10 cellular contexts compared by ENCODE assay signal in genomic region chr5:102867999-102868662, GRCh38.
A peak's percentile ranks its signal among the peaks of the same experiment; 100 is the strongest.
DNase-seq lines count a peak whose midpoint lies in the region; ATAC-seq and TF ChIP-seq lines count a peak whose summit lies in the region.
"Had no signal": no experiment of that assay in that cellular context is flagged by ENCODE, and none has a peak within 500 bp of the region (broad histone marks: within the 10 kb centered on the region; RNA-seq: fewer than 3 reads in every experiment).

No MANE protein-coding gene starts in this region.

- POLR2A ChIA-PET in PC-3 (lab: Charles Lee; ENCODE audit: unreplicated experiment), result no interaction called here

- H3F3A ChIP-seq in PC-3 (ENCODE audit: low read length, unreplicated experiment), result no peaks in the 10 kb centered on the region

- DNase-seq in cardiac muscle cell (ENCODE audit: low read depth in 1 of 2, low spot score in 1 of 2), result peak in 1 of 2 donors; percentile 37
- no peak for DNase-seq in Right ventricle myocardium superior
- DNase-seq in PC-3, result no peak
- DNase-seq in right atrium auricular region (ENCODE audit: low spot score), result no peak
- DNase-seq in aorta, result no peak
- no peak for DNase-seq in hypothalamus (lab: John Stamatoyannopoulos, UW)
- DNase-seq: pancreas, PC-9 had no signal

- 86% methylated on average over 3 of the region's 3 CpGs for WGBS in urinary bladder
- WGBS in aorta, 2 donors, result 50 to 53% methylated on average over 3 of the region's 3 CpGs

- no peak for ATAC-seq in Right ventricle myocardium superior (ENCODE audit: poor library complexity)
- ATAC-seq in PC-3, result no peak
- ATAC-seq in aorta (ENCODE audit: low FRiP score), result no peak
- no peak for ATAC-seq in GM18498 (IDR thresholded peaks at IDR 0.05; ENCODE audit: unreplicated experiment)
- ATAC-seq: pancreas had no signal

- no peak overlapping the region for H3K9ac ChIP-seq in PC-3 (ENCODE audit: low read length)

- TF ChIP-seq CTCF in cardiac muscle cell (IDR thresholded peaks at IDR 0.05; ENCODE audit: low read depth, low read length) (no peak), PC-3 (conservative IDR thresholded peaks at IDR 0.05; ENCODE audit: low read depth, low read length) (no peak), right atrium auricular region (IDR thresholded peaks at IDR 0.05) (no peak)

- H3K27ac ChIP-seq in cardiac muscle cell (no peak overlapping the region), PC-3 (ENCODE audit: low read length) (no peak overlapping the region), right atrium auricular region (peak overlapping the region; percentile 94 to 97), urinary bladder (ENCODE audit: low read depth) (no peak overlapping the region), aorta (ENCODE audit: low read depth in 1 of 2, low read length in 2 of 2) (peak overlapping the region in 1 of 2 donors; percentile 36)
- H3K27ac ChIP-seq: pancreas, PC-9 had no signal

- intact Hi-C loops in Right ventricle myocardium superior (cut with DNase I) (loop anchor here (10.0 kb wide), 1 partner anchor 73 kb away; no protein-coding TSS in a partner anchor), PC-3 (cut with micrococcal nuclease) (loop anchor here (5.0 kb wide), 2 partner anchors 1349 to 1474 kb away; no protein-coding TSS in a partner anchor), aorta (cut with DNase I) (loop anchor here (5.0 to 10.0 kb wide), 6 partner anchors 44 to 167 kb away; partner anchors contain the start of gene PAM (in 1 of the 2))

- H3K4me2 ChIP-seq in PC-3 (ENCODE audit: low read length), result peak overlapping the region; percentile 95; the same call in 1 of the 2 replicates
- H3K4me2 ChIP-seq: PC-9 had no signal

- H3K27me3 ChIP-seq in cardiac muscle cell (no peaks in the 10 kb centered on the region), PC-3 (ENCODE audit: low read length) (no peaks in the 10 kb centered on the region), right atrium auricular region (no peaks in the 10 kb centered on the region), aorta (ENCODE audit: control insufficient read depth in 1 of 2, insufficient read depth in 2 of 2, low read length in 1 of 2) (no peaks in the 10 kb centered on the region)

- H3K9me2 ChIP-seq in PC-3 (replicated peaks; ENCODE audit: low read length), result no peaks in the 10 kb centered on the region

- H4K20me1 ChIP-seq in PC-3 (ENCODE audit: low read length), result 0 out of 2 replicates have a peak, but pooled peaks cover 3% of the 10 kb centered on the region

- H3K4me3 ChIP-seq in cardiac muscle cell, result peak overlapping the region; percentile 74
- H3K4me3 ChIP-seq in PC-3 (ENCODE audit: low read length), result no peak overlapping the region
- H3K4me3 ChIP-seq in right atrium auricular region, result peak overlapping the region; percentile 70 to 71
- peak overlapping the region; percentile 3 for H3K4me3 ChIP-seq in urinary bladder (ENCODE audit: low read depth, low read length)
- peak overlapping the region in 1 of 2 donors; percentile 40 for H3K4me3 ChIP-seq in aorta (ENCODE audit: low read length in 2 of 2)
- H3K4me3 ChIP-seq: pancreas, PC-9 had no signal

- H3K9me3 ChIP-seq in cardiac muscle cell (ENCODE audit: low read depth), result no peaks in the 10 kb centered on the region
- H3K9me3 ChIP-seq in PC-3 (ENCODE audit: low read length), result no peaks in the 10 kb centered on the region
- no peaks in the 10 kb centered on the region for H3K9me3 ChIP-seq in right atrium auricular region
- H3K9me3 ChIP-seq in aorta (ENCODE audit: control insufficient read depth, low read length), result no peaks in the 10 kb centered on the region
- H3K9me3 ChIP-seq: pancreas had no signal

- H3K36me3 ChIP-seq in cardiac muscle cell, result no peaks in the 10 kb centered on the region
- no peaks in the 10 kb centered on the region for H3K36me3 ChIP-seq in PC-3 (ENCODE audit: low read depth, low read length)
- H3K36me3 ChIP-seq in right atrium auricular region, result peaks cover 48% of the 10 kb centered on the region
- no peaks in the 10 kb centered on the region for H3K36me3 ChIP-seq in urinary bladder (ENCODE audit: insufficient read depth)
- H3K36me3 ChIP-seq in aorta (ENCODE audit: control insufficient read depth in 1 of 2, insufficient read depth in 2 of 2, low read length in 1 of 2), result peaks cover 0 to 2% of the 10 kb centered on the region in 2 donors
- H3K36me3 ChIP-seq: pancreas had no signal

- H3K4me1 ChIP-seq in cardiac muscle cell (ENCODE audit: low read depth) (peaks cover 32% of the 10 kb centered on the region), PC-3 (ENCODE audit: insufficient read depth, low read length) (peaks cover 22% of the 10 kb centered on the region), right atrium auricular region (peaks cover 0 to 25% of the 10 kb centered on the region in 2 donors), urinary bladder (ENCODE audit: insufficient read depth) (no peaks in the 10 kb centered on the region), aorta (ENCODE audit: control insufficient read depth in 1 of 2, insufficient read depth in 2 of 2, low read length in 2 of 2) (peaks cover 3 to 17% of the 10 kb centered on the region in 2 donors)

- no peak overlapping the region for H2AFZ ChIP-seq in PC-3 (ENCODE audit: low read length)
- H2AFZ ChIP-seq: PC-9 had no signal

- CTCF ChIA-PET in PC-3 (lab: Charles Lee), result interaction anchor here (0.6 kb wide), 1 partner anchor 65 kb away, joined by 3 read pairs; no protein-coding TSS in a partner anchor

- BruUV-seq in PC-3 (replicated peaks; lab: Mats Ljungman, UMichigan), result no TSS peak

- no peaks in the 10 kb centered on the region for H3K79me2 ChIP-seq in PC-3 (ENCODE audit: low read length)

Comparison
In these comparisons a context has a peak if more than half of its experiments do, and no peak if none do; other contexts are left out.
1. H3K27ac ChIP-seq: peak in right atrium auricular region (2 of 2); none in cardiac muscle cell (single experiment), PC-3 (single experiment) and urinary bladder (single experiment).